ENCODE assay signal across 15 cellular contexts in genomic region chr22:37508431-37508963, GRCh38. TPM values are rescaled to one million over a fixed set of nuclear protein-coding genes. Genes with fewer than 3 reads are reported as not detected.
A peak's percentile ranks its signal among the peaks of the same experiment; 100 is the strongest.
DNase-seq lines count a peak whose midpoint lies in the region; ATAC-seq and TF ChIP-seq lines count a peak whose summit lies in the region.
"Had no signal": no experiment of that assay in that cellular context is flagged by ENCODE, and none has a peak within 500 bp of the region (broad histone marks: within the 10 kb centered on the region; RNA-seq: fewer than 3 reads in every experiment).

No MANE protein-coding gene starts in this region.

- ATAC-seq in Right ventricle myocardium superior (ENCODE audit: poor library complexity) (peak; percentile 43), Right ventricle myocardium inferior (no peak), foreskin keratinocyte (peak; percentile 36), GM18517 (IDR thresholded peaks at IDR 0.05; ENCODE audit: unreplicated experiment) (no peak)
- ATAC-seq: activated CD8-positive, alpha-beta memory T cell treated with anti-CD3 and anti-CD28 coated beads, Interleukin-2, amount 10 ng/mL, durations not matched to agents 7 days and 5 days; naive thymus-derived CD8-positive, alpha-beta T cell had no signal

- H3K27ac Mint-ChIP-seq in neural progenitor cell, result peak overlapping the region; percentile 79
- H3K27ac Mint-ChIP-seq: activated CD8-positive, alpha-beta memory T cell treated with anti-CD3 and anti-CD28 coated beads, Interleukin-2, amount 10 ng/mL, durations not matched to agents 7 days and 5 days; activated naive CD4-positive, alpha-beta T cell treated with anti-CD3 and anti-CD28 coated beads, Interleukin-2, amount 50 U/mL, for 24 hours had no signal

- H3K27ac ChIP-seq in foreskin keratinocyte (peak overlapping the region; percentile 64), neural progenitor cell (no peak overlapping the region)

- no peaks in the 10 kb centered on the region for H3K9me3 ChIP-seq in neural progenitor cell (ENCODE audit: low read depth)

- no peaks in the 10 kb centered on the region for H4K20me1 ChIP-seq in neural progenitor cell (ENCODE audit: low read depth)

- H3K36me3 ChIP-seq in neural progenitor cell, result no peaks in the 10 kb centered on the region

- H3K4me1 ChIP-seq in foreskin keratinocyte, result peaks cover 30% of the 10 kb centered on the region
- peaks cover 26% of the 10 kb centered on the region for H3K4me1 ChIP-seq in neural progenitor cell

- peak; percentile 61 for TF ChIP-seq CTCF in foreskin keratinocyte (conservative IDR thresholded peaks at IDR 0.05)
- TF ChIP-seq CTCF in neural progenitor cell (IDR thresholded peaks at IDR 0.05), result peak; percentile 12

- no peak overlapping the region for H3K4me3 ChIP-seq in neural progenitor cell

- H3F3A ChIP-seq in neural progenitor cell (ENCODE audit: low read depth), result peaks cover 7% of the 10 kb centered on the region

- H3K4me1 Mint-ChIP-seq in neural progenitor cell, result peaks cover 42% of the 10 kb centered on the region
- H3K4me1 Mint-ChIP-seq: activated CD8-positive, alpha-beta memory T cell treated with anti-CD3 and anti-CD28 coated beads, Interleukin-2, amount 10 ng/mL, durations not matched to agents 7 days and 5 days; activated naive CD4-positive, alpha-beta T cell treated with anti-CD3 and anti-CD28 coated beads, Interleukin-2, amount 50 U/mL, for 24 hours; naive thymus-derived CD8-positive, alpha-beta T cell had no signal

- H3K9ac ChIP-seq in neural progenitor cell, result no peak overlapping the region

- H3K27me3 Mint-ChIP-seq in neural progenitor cell (ENCODE audit: insufficient read depth, low read depth), result peaks cover 17% of the 10 kb centered on the region
- H3K27me3 Mint-ChIP-seq: activated naive CD4-positive, alpha-beta T cell treated with anti-CD3 and anti-CD28 coated beads, Interleukin-2, amount 50 U/mL, for 24 hours; naive thymus-derived CD8-positive, alpha-beta T cell had no signal

- peak overlapping the region; percentile 48 for H3K4me3 Mint-ChIP-seq in neural progenitor cell
- H3K4me3 Mint-ChIP-seq: activated CD8-positive, alpha-beta memory T cell treated with anti-CD3 and anti-CD28 coated beads, Interleukin-2, amount 10 ng/mL, durations not matched to agents 7 days and 5 days; activated naive CD4-positive, alpha-beta T cell treated with anti-CD3 and anti-CD28 coated beads, Interleukin-2, amount 50 U/mL, for 24 hours had no signal

- no peak overlapping the region for H2AFZ ChIP-seq in neural progenitor cell (replicated peaks)

- no peaks in the 10 kb centered on the region for H3K36me3 Mint-ChIP-seq in neural progenitor cell
- H3K36me3 Mint-ChIP-seq: activated CD8-positive, alpha-beta memory T cell treated with anti-CD3 and anti-CD28 coated beads, Interleukin-2, amount 10 ng/mL, durations not matched to agents 7 days and 5 days; activated naive CD4-positive, alpha-beta T cell treated with anti-CD3 and anti-CD28 coated beads, Interleukin-2, amount 50 U/mL, for 24 hours had no signal

- DNase-seq in Right ventricle myocardium superior, result peak; percentile 69
- DNase-seq in Right ventricle myocardium inferior (ENCODE audit: missing footprints), result no peak
- DNase-seq in foreskin keratinocyte, result peak in 1 of 2 donors; percentile 50
- DNase-seq in neural progenitor cell (ENCODE audit: low spot score), result no peak
- DNase-seq in ureter (ENCODE audit: low spot score), result peak; percentile 40
- DNase-seq in SIG-M5 (lab: John Stamatoyannopoulos, UW), result no peak
- DNase-seq in activated naive CD4-positive, alpha-beta T cell treated with Interleukin-2 at 50 U/mL for 16 hours, result no peak
- DNase-seq: activated CD8-positive, alpha-beta memory T cell treated with anti-CD3 and anti-CD28 coated beads, Interleukin-2, amount 10 ng/mL, durations not matched to agents 7 days and 5 days; COR-L47; NCI-H1436 treated with DMSO at 0.1 percent for 48 hours; NCI-H748 treated with DMSO at 0.1 percent for 48 hours had no signal

- intact Hi-C loops in Right ventricle myocardium superior (cut with DNase I), result no loop called here
- intact Hi-C loops in Right ventricle myocardium inferior (cut with DNase I), result no loop called here

- H3K79me2 ChIP-seq in neural progenitor cell (ENCODE audit: low read depth), result no peaks in the 10 kb centered on the region

- H3K9me3 Mint-ChIP-seq in neural progenitor cell, result no peaks in the 10 kb centered on the region
- H3K9me3 Mint-ChIP-seq: activated naive CD4-positive, alpha-beta T cell treated with anti-CD3 and anti-CD28 coated beads, Interleukin-2, amount 50 U/mL, for 24 hours; naive thymus-derived CD8-positive, alpha-beta T cell had no signal

- H3K27me3 ChIP-seq in foreskin keratinocyte (no peaks in the 10 kb centered on the region), neural progenitor cell (no peaks in the 10 kb centered on the region)

- no peak overlapping the region for H3K4me2 ChIP-seq in neural progenitor cell

RNA-seq across cellular contexts. Expression of gene CARD10, which starts 10.7 kb away (rescaled TPM):
- total RNA-seq in Right ventricle myocardium superior, result 8.3 TPM
- total RNA-seq in Right ventricle myocardium inferior, result 10.3 TPM
- total RNA-seq in foreskin keratinocyte, result 116 and 130 TPM in 2 replicates
- 112 and 115 TPM in 2 replicates for polyA plus RNA-seq in foreskin keratinocyte
- 1.5 and 6.2 TPM in 2 replicates for total RNA-seq in neural progenitor cell (ENCODE audit: low replicate concordance)
- total RNA-seq in ureter, result 14.9 TPM

RNA-seq across cellular contexts. Expression of gene MFNG, which starts 22.3 kb away (rescaled TPM):
- total RNA-seq in Right ventricle myocardium superior (12.7 TPM), Right ventricle myocardium inferior (14.4 TPM), foreskin keratinocyte (4.2 and 5.5 TPM in 2 replicates), neural progenitor cell (ENCODE audit: low replicate concordance) (2.3 and 10.6 TPM in 2 replicates), ureter (20.3 TPM)
- polyA plus RNA-seq in foreskin keratinocyte, result 5.7 and 6.1 TPM in 2 replicates
- total RNA-seq: SK-MEL-5 had no signal

RNA-seq across cellular contexts. Expression of gene CDC42EP1, which starts 51.8 kb away (rescaled TPM):
- 15.4 TPM for total RNA-seq in Right ventricle myocardium superior
- total RNA-seq in Right ventricle myocardium inferior, result 17.7 TPM
- 48.7 and 56.7 TPM in 2 replicates for total RNA-seq in foreskin keratinocyte
- 72.7 and 84.9 TPM in 2 replicates for polyA plus RNA-seq in foreskin keratinocyte
- 0.84 and 1.8 TPM in 2 replicates for total RNA-seq in neural progenitor cell (ENCODE audit: low replicate concordance)
- 33.4 TPM for total RNA-seq in ureter
- total RNA-seq: naive thymus-derived CD8-positive, alpha-beta T cell had no signal
- polyA plus RNA-seq: naive thymus-derived CD8-positive, alpha-beta T cell had no signal

Comparison
In these comparisons a context has a peak if more than half of its experiments do, and no peak if none do; other contexts are left out.
1. ATAC-seq: peak in Right ventricle myocardium superior (single experiment) and foreskin keratinocyte (single experiment); none in Right ventricle myocardium inferior (single experiment) and GM18517 (single experiment).
2. DNase-seq: peak in Right ventricle myocardium superior (single experiment) and ureter (single experiment); none in Right ventricle myocardium inferior (single experiment), neural progenitor cell (single experiment), SIG-M5 (single experiment) and activated naive CD4-positive, alpha-beta T cell treated with Interleukin-2 at 50 U/mL for 16 hours (single experiment).